In genomic region chr21:42535602-42536171, GRCh38 we compare ENCODE assay signal across 9 cellular contexts. TPM values are rescaled to one million over a fixed set of nuclear protein-coding genes. Genes with fewer than 3 reads are reported as not detected.
DNase-seq lines count a peak whose midpoint lies in the region; ATAC-seq and TF ChIP-seq lines count a peak whose summit lies in the region.
"Had no signal": no experiment of that assay in that cellular context is flagged by ENCODE, and none has a peak within 500 bp of the region (broad histone marks: within the 10 kb centered on the region; RNA-seq: fewer than 3 reads in every experiment).

No MANE protein-coding gene starts in this region.

- H3K9ac ChIP-seq in skeletal muscle tissue (ENCODE audit: low read depth in 1 of 3, low read length in 3 of 3): peak overlapping the region in 2 of 3 donors; percentile 30 to 50

- TF ChIP-seq POLR2A in Peyer's patch (IDR thresholded peaks at IDR 0.05) (no peak), uterus (IDR thresholded peaks at IDR 0.05) (no peak)

- H3K36me3 ChIP-seq in Peyer's patch (peaks cover 0 to 40% (median 0%) of the 10 kb centered on the region in 3 donors), skeletal muscle tissue (ENCODE audit: control insufficient read depth in 3 of 3, insufficient read depth in 3 of 3, low read length in 3 of 3) (peaks cover 13 to 16% (median 14%) of the 10 kb centered on the region in 3 donors), uterus (no peaks in the 10 kb centered on the region)

- H3K27ac ChIP-seq in Peyer's patch: peak overlapping the region in 3 of 4 donors; percentile 25 to 76 (median 72)
- peak overlapping the region; percentile 34 for H3K27ac ChIP-seq in skeletal muscle tissue (ENCODE audit: low read depth, low read length)
- H3K27ac ChIP-seq in uterus: no peak overlapping the region

- DNase-seq in Peyer's patch (peak; percentile 64 to 79 (median 78)), omental fat pad (ENCODE audit: low spot score) (no peak), ACHN (no peak), uterus (no peak)
- DNase-seq: activated naive CD4-positive, alpha-beta T cell treated with anti-CD3 and anti-CD28 coated beads, Interleukin-2, amount 50 U/mL, for 16 hours; NCI-H2171 treated with DMSO at 0.1 percent for 48 hours had no signal

- H3K4me1 ChIP-seq in Peyer's patch (peaks cover 6 to 50% (median 13%) of the 10 kb centered on the region in 4 donors), skeletal muscle tissue (ENCODE audit: control insufficient read depth in 3 of 3, insufficient read depth in 3 of 3, low read length in 3 of 3) (peaks cover 33 to 62% (median 62%) of the 10 kb centered on the region in 3 donors), uterus (peaks cover 0 to 4% of the 10 kb centered on the region in 2 donors)

- ATAC-seq in GM18867 (IDR thresholded peaks at IDR 0.05; ENCODE audit: unreplicated experiment): peak; percentile 43
- peak; percentile 61 for ATAC-seq in HG02678 (IDR thresholded peaks at IDR 0.05; ENCODE audit: unreplicated experiment)
- ATAC-seq in omental fat pad (ENCODE audit: low FRiP score): no peak

- in situ Hi-C loops in ACHN (cut with HindIII; ENCODE audit: low pct_ligation_motif_present, low pct_unique_long_range_greater_than_20kb, low sequenced_read_pairs): no loop called here

- H3K9me3 ChIP-seq in Peyer's patch (no peaks in the 10 kb centered on the region), skeletal muscle tissue (ENCODE audit: control insufficient read depth in 3 of 3, low read length in 3 of 3) (no peaks in the 10 kb centered on the region), uterus (no peaks in the 10 kb centered on the region)

- H3K4me3 ChIP-seq in Peyer's patch: no peak overlapping the region
- H3K4me3 ChIP-seq in skeletal muscle tissue (ENCODE audit: low read length in 3 of 3): peak overlapping the region in 1 of 3 donors; percentile 35
- H3K4me3 ChIP-seq in uterus: no peak overlapping the region

- TF ChIP-seq CTCF in Peyer's patch (IDR thresholded peaks at IDR 0.05) (no peak), omental fat pad (IDR thresholded peaks at IDR 0.05) (no peak), uterus (IDR thresholded peaks at IDR 0.05) (no peak)

- H3K27me3 ChIP-seq in Peyer's patch: no peaks in the 10 kb centered on the region
- no peaks in the 10 kb centered on the region for H3K27me3 ChIP-seq in skeletal muscle tissue (ENCODE audit: control insufficient read depth in 3 of 3, insufficient read depth in 3 of 3, low read length in 3 of 3)
- no peaks in the 10 kb centered on the region for H3K27me3 ChIP-seq in uterus

- intact Hi-C loops in uterus (cut with DNase I; ENCODE audit: low total_unique reads): no loop called here

RNA-seq across cellular contexts. Expression of gene SLC37A1, which starts 22.0 kb away (rescaled TPM):
- 100 to 1,000 TPM in 3 of 4 donors, 10 to 100 TPM in 1; 66.0 to 249 (median 195) TPM for total RNA-seq in Peyer's patch
- total RNA-seq in skeletal muscle tissue: 2.1 TPM
- 10 to 100 TPM in 1 of 4 donors, 1 to 10 TPM in 3; 4.6 to 11.0 (median 6.0) TPM for total RNA-seq in omental fat pad
- total RNA-seq in uterus: 1 to 10 TPM; 2.3 to 8.8 (median 6.3) TPM

RNA-seq across cellular contexts. Expression of gene RSPH1, which starts 39.7 kb away (rescaled TPM):
- total RNA-seq in Peyer's patch (10 to 100 TPM in 1 of 4 donors, 1 to 10 TPM in 3; 2.5 to 11.0 (median 6.7) TPM), skeletal muscle tissue (not detected), omental fat pad (under 1 TPM in 3 of 4 donors, not detected in 1; 0.31 to 0.37 (median 0.36) TPM), uterus (1 to 10 TPM in 2 of 4 donors, not detected in 2; 1.7 to 3.4 TPM)

Comparison
In these comparisons a context has a peak if more than half of its experiments do, and no peak if none do; other contexts are left out.
1. DNase-seq: peak in Peyer's patch (3 of 3); none in omental fat pad (single experiment), ACHN (single experiment) and uterus (0 of 2).
2. H3K27ac ChIP-seq: peak in Peyer's patch (3 of 4) and skeletal muscle tissue (single experiment); none in uterus (0 of 2).
3. RNA of gene SLC37A1, which starts 22.0 kb away (total RNA-seq): 66.0 to 249 TPM in Peyer's patch; 2.3 to 8.8 TPM in uterus, 4.6 to 11.0 TPM in omental fat pad and 2.1 TPM in skeletal muscle tissue (single experiment); every median in the first group is over 4 times any median in the second.